Comparison of ENCODE assay signal across 12 cellular contexts in the genomic region with DNA sequence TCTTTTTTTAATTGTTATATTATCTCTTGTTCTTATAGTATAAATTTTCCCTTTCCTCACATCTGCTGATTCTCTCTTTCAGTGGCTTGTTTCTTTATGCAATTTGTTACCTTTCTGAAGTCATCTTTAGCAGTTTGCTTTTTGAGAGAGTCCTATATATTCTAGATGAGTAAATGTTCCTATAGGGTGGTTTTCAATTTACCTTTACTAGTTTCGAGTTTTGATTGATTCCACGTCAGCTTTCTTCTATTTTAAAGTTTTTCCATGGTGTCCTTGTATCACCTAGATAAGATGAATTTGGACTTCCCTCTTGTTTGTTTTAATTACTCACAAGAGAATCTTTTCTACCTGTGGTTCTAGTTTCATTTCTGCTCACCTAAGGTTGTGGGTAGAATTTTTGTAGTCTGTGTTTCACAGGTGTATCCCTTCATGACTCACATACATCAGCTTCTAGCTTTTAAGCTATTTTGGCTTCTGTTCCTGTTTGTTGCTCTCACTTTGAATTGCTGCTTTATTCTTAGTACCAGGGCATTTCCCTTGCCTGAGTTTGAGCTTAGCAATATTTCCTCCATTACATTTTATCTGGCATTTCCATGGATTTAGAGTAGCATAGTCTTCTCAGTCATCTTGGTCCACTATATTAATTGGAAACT. TPM values are rescaled to one million over a fixed set of nuclear protein-coding genes. Genes with fewer than 3 reads are reported as not detected.
DNase-seq lines count a peak whose midpoint lies in the region; ATAC-seq and TF ChIP-seq lines count a peak whose summit lies in the region.
"Had no signal": no experiment of that assay in that cellular context is flagged by ENCODE, and none has a peak within 500 bp of the region (broad histone marks: within the 10 kb centered on the region; RNA-seq: fewer than 3 reads in every experiment).

No MANE protein-coding gene starts in this region.

- no peaks in the 10 kb centered on the region for H3K27me3 ChIP-seq in suprapubic skin

- H3K9me3 ChIP-seq in suprapubic skin, result no peaks in the 10 kb centered on the region
- H3K9me3 ChIP-seq: thoracic aorta had no signal

- peaks cover 11% of the 10 kb centered on the region for H3K4me1 ChIP-seq in suprapubic skin

- H3K4me3 ChIP-seq in suprapubic skin, result no peak overlapping the region
- H3K4me3 ChIP-seq: thoracic aorta had no signal

- ATAC-seq in GM18907 (IDR thresholded peaks at IDR 0.05; ENCODE audit: unreplicated experiment) (peak; percentile 90), GM21619 (IDR thresholded peaks at IDR 0.05; ENCODE audit: unreplicated experiment) (peak; percentile 91), HG03378 (IDR thresholded peaks at IDR 0.05; ENCODE audit: unreplicated experiment) (peak; percentile 94)

- TF ChIP-seq EP300 in suprapubic skin (IDR thresholded peaks at IDR 0.05), result no peak

- 68% methylated on average over 2 of the region's 2 CpGs for WGBS in suprapubic skin

- TF ChIP-seq POLR2A in suprapubic skin (IDR thresholded peaks at IDR 0.05), result no peak

- no peak overlapping the region for H3K27ac ChIP-seq in suprapubic skin
- H3K27ac ChIP-seq: thoracic aorta had no signal

- DNase-seq in kidney tubule cell (ENCODE audit: low spot score) (peak; percentile 46), amniotic stem cell (lab: John Stamatoyannopoulos, UW) (no peak), AG20443 (ENCODE audit: low spot score) (no peak), suprapubic skin (ENCODE audit: low spot score in 2 of 2) (no peak)
- no peak for DNase-seq in activated T-cell treated with anti-CD3 and anti-CD28 coated beads, Interleukin-2, amount 50 U/mL, for 48 hours
- DNase-seq: activated T-cell treated with anti-CD3 and anti-CD28 coated beads, Interleukin-2, amount 50 U/mL, for 24 hours; effector CD8-positive, alpha-beta T cell; Kasumi-1 had no signal

- no peaks in the 10 kb centered on the region for H3K36me3 ChIP-seq in suprapubic skin
- H3K36me3 ChIP-seq: thoracic aorta had no signal

- no peak for TF ChIP-seq CTCF in suprapubic skin (IDR thresholded peaks at IDR 0.05)

RNA-seq across cellular contexts. Expression of a gene that starts 6.4 kb away (rescaled TPM):
- 10 to 100 TPM in 1 of 4 donors, 1 to 10 TPM in 3; 6.5 to 16.6 (median 8.9) TPM for total RNA-seq in suprapubic skin
